ENCODE assay signal across 17 cellular contexts in the genomic region with DNA sequence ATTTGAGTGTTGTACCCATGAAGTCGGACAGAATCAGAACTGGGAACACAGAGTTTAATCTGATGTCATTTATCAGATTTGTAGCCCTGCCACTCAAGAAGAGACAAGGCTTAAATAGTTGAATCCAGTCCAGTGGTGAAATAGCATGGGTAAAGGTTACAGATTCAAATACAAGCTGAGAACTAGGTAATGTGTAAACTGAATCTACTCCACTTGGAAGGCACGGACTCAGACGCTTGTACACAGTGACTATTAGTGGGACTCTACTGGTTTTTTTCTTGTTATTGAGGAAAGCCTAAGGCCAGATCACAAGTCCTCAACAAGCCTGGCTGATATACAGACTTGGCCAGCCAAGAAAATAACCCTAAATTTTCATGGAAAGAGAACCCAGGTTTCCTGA.
DNase-seq lines count a peak whose midpoint lies in the region; ATAC-seq and TF ChIP-seq lines count a peak whose summit lies in the region.
"Had no signal": no experiment of that assay in that cellular context is flagged by ENCODE, and none has a peak within 500 bp of the region (broad histone marks: within the 10 kb centered on the region; RNA-seq: fewer than 3 reads in every experiment).

No MANE protein-coding gene starts in this region.

- TF ChIP-seq POLR2A in thyroid gland (IDR thresholded peaks at IDR 0.05), result no peak

- intact Hi-C loops in dendritic cell treated with granulocyte-macrophage colony-stimulating factor and Interleukin-4, amounts not matched to agents 40 ng/mL and 50 ng/mL, for 4 days (cut with micrococcal nuclease), result loop anchor here (5.0 kb wide), 1 partner anchor 142 kb away; the partner anchor contains the start of gene CTTNBP2
- intact Hi-C loops in thyroid gland (cut with DNase I), result no loop called here

- peaks cover 73% of the 10 kb centered on the region for H3K36me3 Mint-ChIP-seq in dendritic cell treated with granulocyte-macrophage colony-stimulating factor and Interleukin-4, amounts not matched to agents 40 ng/mL and 50 ng/mL, for 4 days (ENCODE audit: low read depth)
- H3K36me3 Mint-ChIP-seq in activated naive CD8-positive, alpha-beta T cell treated with anti-CD3 and anti-CD28 coated beads, Interleukin-2, amount 50 U/mL, for 24 hours (ENCODE audit: low read depth), result no peaks in the 10 kb centered on the region
- H3K36me3 Mint-ChIP-seq: CD4-positive, CD25-positive, alpha-beta regulatory T cell; IgD-negative memory B cell had no signal

- peaks cover 4% of the 10 kb centered on the region for H3K27me3 Mint-ChIP-seq in dendritic cell treated with granulocyte-macrophage colony-stimulating factor and Interleukin-4, amounts not matched to agents 40 ng/mL and 50 ng/mL, for 4 days
- peaks cover 11% of the 10 kb centered on the region for H3K27me3 Mint-ChIP-seq in activated naive CD8-positive, alpha-beta T cell treated with anti-CD3 and anti-CD28 coated beads, Interleukin-2, amount 50 U/mL, for 24 hours

- H3K4me1 Mint-ChIP-seq in dendritic cell treated with granulocyte-macrophage colony-stimulating factor and Interleukin-4, amounts not matched to agents 40 ng/mL and 50 ng/mL, for 4 days (ENCODE audit: low read depth), result peaks cover 40% of the 10 kb centered on the region
- H3K4me1 Mint-ChIP-seq in activated naive CD8-positive, alpha-beta T cell treated with anti-CD3 and anti-CD28 coated beads, Interleukin-2, amount 50 U/mL, for 24 hours, result peaks cover 2% of the 10 kb centered on the region
- H3K4me1 Mint-ChIP-seq: CD4-positive, CD25-positive, alpha-beta regulatory T cell had no signal

- peak; percentile 95 for ATAC-seq in left lobe of liver
- no peak for ATAC-seq in activated naive CD8-positive, alpha-beta T cell treated with anti-CD3 and anti-CD28 coated beads, Interleukin-2, amount 50 U/mL, for 24 hours
- ATAC-seq: HCT116 had no signal

- no peak for TF ChIP-seq CTCF in thyroid gland (IDR thresholded peaks at IDR 0.05)

- H3K4me3 Mint-ChIP-seq in dendritic cell treated with granulocyte-macrophage colony-stimulating factor and Interleukin-4, amounts not matched to agents 40 ng/mL and 50 ng/mL, for 4 days, result no peak overlapping the region
- no peak overlapping the region for H3K4me3 Mint-ChIP-seq in activated naive CD8-positive, alpha-beta T cell treated with anti-CD3 and anti-CD28 coated beads, Interleukin-2, amount 50 U/mL, for 24 hours
- H3K4me3 Mint-ChIP-seq: CD4-positive, CD25-positive, alpha-beta regulatory T cell; HFFc6; IgD-negative memory B cell had no signal

- no peaks in the 10 kb centered on the region for H3K9me3 Mint-ChIP-seq in dendritic cell treated with granulocyte-macrophage colony-stimulating factor and Interleukin-4, amounts not matched to agents 40 ng/mL and 50 ng/mL, for 4 days
- no peaks in the 10 kb centered on the region for H3K9me3 Mint-ChIP-seq in activated naive CD8-positive, alpha-beta T cell treated with anti-CD3 and anti-CD28 coated beads, Interleukin-2, amount 50 U/mL, for 24 hours
- H3K9me3 Mint-ChIP-seq: CD4-positive, CD25-positive, alpha-beta regulatory T cell; IgD-negative memory B cell had no signal

- no peaks in the 10 kb centered on the region for H3K9me3 ChIP-seq in thyroid gland
- H3K9me3 ChIP-seq: BE2C, Caco-2 had no signal

- peaks cover 0 to 7% of the 10 kb centered on the region in 2 donors for H3K36me3 ChIP-seq in thyroid gland
- H3K36me3 ChIP-seq: BE2C had no signal

- 93% methylated on average over 3 of the region's 3 CpGs for WGBS in thyroid gland, 2 donors

- no peak overlapping the region for H3K4me3 ChIP-seq in thyroid gland (replicated peaks in 1 of 3)

- H3K27ac Mint-ChIP-seq in dendritic cell treated with granulocyte-macrophage colony-stimulating factor and Interleukin-4, amounts not matched to agents 40 ng/mL and 50 ng/mL, for 4 days, result peak overlapping the region; percentile 83
- H3K27ac Mint-ChIP-seq in activated naive CD8-positive, alpha-beta T cell treated with anti-CD3 and anti-CD28 coated beads, Interleukin-2, amount 50 U/mL, for 24 hours, result no peak overlapping the region
- H3K27ac Mint-ChIP-seq: CD4-positive, CD25-positive, alpha-beta regulatory T cell; HFFc6; IgD-negative memory B cell had no signal

- no peak overlapping the region for H3K27ac ChIP-seq in thyroid gland

- no peaks in the 10 kb centered on the region for H3K4me1 ChIP-seq in thyroid gland
- H3K4me1 ChIP-seq: BE2C, Caco-2 had no signal

- no peaks in the 10 kb centered on the region for H3K27me3 ChIP-seq in thyroid gland

- DNase-seq in left lobe of liver (ENCODE audit: low spot score) (no peak), renal cortical epithelial cell (ENCODE audit: low read depth) (peak; percentile 77), NCI-H2107 treated with DMSO at 0.1 percent for 48 hours (lab: John Stamatoyannopoulos, UW; ENCODE audit: unreplicated experiment) (no peak), thyroid gland (no peak)
- DNase-seq in activated naive CD4-positive, alpha-beta T cell (lab: John Stamatoyannopoulos, UW), result no peak
- DNase-seq in activated naive CD8-positive, alpha-beta T cell treated with anti-CD3 and anti-CD28 coated beads, Interleukin-2, amount 50 U/mL, for 24 hours, result no peak
- DNase-seq: ACHN; BE2C; C1 segment of cervical spinal cord; Caco-2; CD4-positive, CD25-positive, alpha-beta regulatory T cell; GOT3; H7; HFFc6 had no signal
